ENCODE assay signal across 16 cellular contexts in the genomic region with DNA sequence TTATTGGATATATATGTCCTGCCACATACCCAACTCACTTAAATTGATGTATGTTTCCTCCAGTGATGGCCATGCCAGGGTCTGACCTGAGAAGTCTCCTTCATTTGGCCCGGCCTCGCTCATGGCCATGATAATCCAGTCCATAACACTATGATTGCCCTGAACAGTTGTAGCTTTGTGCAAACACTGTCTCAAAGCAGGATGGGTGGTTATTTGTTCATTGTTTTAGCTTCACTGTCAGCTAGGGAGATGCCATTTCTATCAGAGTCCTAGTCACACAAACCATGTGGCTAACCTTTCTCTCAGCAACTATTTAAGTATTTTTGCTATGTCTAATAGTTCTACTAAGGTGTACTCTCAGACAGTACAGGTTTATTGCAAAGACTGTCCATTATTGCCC. TPM values are rescaled to one million over a fixed set of nuclear protein-coding genes. Genes with fewer than 3 reads are reported as not detected.
DNase-seq lines count a peak whose midpoint lies in the region; ATAC-seq, FAIRE-seq and TF ChIP-seq lines count a peak whose summit lies in the region.
"Had no signal": no experiment of that assay in that cellular context is flagged by ENCODE, and none has a peak within 500 bp of the region (broad histone marks: within the 10 kb centered on the region; RNA-seq: fewer than 3 reads in every experiment).

No MANE protein-coding gene starts in this region.

- FAIRE-seq in HTR-8/SVneo (lab: Jason Lieb, UNC), result no peak
- FAIRE-seq: A204.1, GM12891, K562 had no signal

- DNase-seq in dorsolateral prefrontal cortex, result no peak
- DNase-seq in medulla oblongata (ENCODE audit: extremely low spot score), result peak; percentile 52
- DNase-seq in superior temporal gyrus (ENCODE audit: extremely low spot score), result peak; percentile 53
- DNase-seq in HTR-8/SVneo (ENCODE audit: insufficient read length, low spot score), result no peak
- DNase-seq: BE2C; CD4-positive, CD25-positive, alpha-beta regulatory T cell; DMS79; H9 had no signal

- no peaks in the 10 kb centered on the region for H3K27me3 ChIP-seq in dorsolateral prefrontal cortex

- no peak for ATAC-seq in HG03354 (IDR thresholded peaks at IDR 0.05; ENCODE audit: poor library complexity, severe bottlenecking, unreplicated experiment)
- ATAC-seq in GM21367 (IDR thresholded peaks at IDR 0.05; ENCODE audit: unreplicated experiment), result no peak
- ATAC-seq: GM23338, K562 had no signal

- peak overlapping the region in 1 of 59 donors; percentile 21 for H3K4me3 ChIP-seq in dorsolateral prefrontal cortex
- H3K4me3 ChIP-seq: GM23338, K562 had no signal

- intact Hi-C loops in dorsolateral prefrontal cortex (cut with DNase I), result no loop called here

- H3K27ac ChIP-seq in C4-2B, result peak overlapping the region; percentile 43
- peak overlapping the region in 37 of 59 donors; percentile 6 to 80 (median 54) for H3K27ac ChIP-seq in dorsolateral prefrontal cortex
- H3K27ac ChIP-seq: HL-60 had no signal

- TF ChIP-seq CTCF in C4-2B (conservative IDR thresholded peaks at IDR 0.05) (no peak), dorsolateral prefrontal cortex (IDR thresholded peaks at IDR 0.05 in 54 of 56, conservative IDR thresholded peaks at IDR 0.05 in 2 of 56; ENCODE audit: low read depth in 1 of 56, partially characterized antibody in 56 of 56) (no peak)

RNA-seq across cellular contexts. Expression of gene ZNF337, which starts 47.6 kb away (rescaled TPM):
- total RNA-seq in dorsolateral prefrontal cortex, result 10 to 100 TPM; 18.1 to 47.1 (median 27.5) TPM

Comparison
In these comparisons a context has a peak if more than half of its experiments do, and no peak if none do; other contexts are left out.
1. DNase-seq: peak in medulla oblongata (single experiment) and superior temporal gyrus (single experiment); none in dorsolateral prefrontal cortex (0 of 10) and HTR-8/SVneo (single experiment).